Comparison of ENCODE assay signal across 11 cellular contexts in genomic region chr10:37474645-37475044, GRCh38.
"Had no signal": no experiment of that assay in that cellular context is flagged by ENCODE, and none has a peak within 500 bp of the region (broad histone marks: within the 10 kb centered on the region; RNA-seq: fewer than 3 reads in every experiment).

No MANE protein-coding gene starts in this region.

- ATAC-seq: GM23338, HCT116 had no signal

- H3K4me3 ChIP-seq: GM23248, GM23338, HAP-1 had no signal

- H3K4me2 ChIP-seq: GM23338 had no signal

- H3K27ac Mint-ChIP-seq: GM23338, H9, HFFc6 had no signal

- H3K9me3 ChIP-seq: HAP-1 had no signal

- FAIRE-seq: H1, H54 had no signal

- DNase-seq: GM23248, GOT3, H7, H9, HCEC 1CT, HFFc6 had no signal

- H3K36me3 ChIP-seq: HAP-1 had no signal

- H3K27ac ChIP-seq: GM23248 had no signal

- H3K4me1 ChIP-seq: HAP-1 had no signal
